Comparison of ENCODE assay signal across 8 cellular contexts in genomic region chr20:6769953-6770831, GRCh38. TPM values are rescaled to one million over a fixed set of nuclear protein-coding genes. Genes with fewer than 3 reads are reported as not detected.
DNase-seq lines count a peak whose midpoint lies in the region; ATAC-seq, FAIRE-seq and TF ChIP-seq lines count a peak whose summit lies in the region.

No MANE protein-coding gene starts in this region.

- no peaks in the 10 kb centered on the region for H3K36me3 ChIP-seq in neural cell (ENCODE audit: insufficient read depth, low read length)

- peak overlapping the region; percentile 40 for H3K4me2 ChIP-seq in neural cell (ENCODE audit: low read length)

- H3K27me3 Mint-ChIP-seq in glutamatergic neuron (ENCODE audit: unreplicated experiment), result peaks cover 10% of the 10 kb centered on the region

- H3K27me3 ChIP-seq in neural cell (ENCODE audit: insufficient read depth, low read depth, low read length), result peaks cover 39% of the 10 kb centered on the region

- no peak for FAIRE-seq in GM12891 (lab: Jason Lieb, UNC)

- no peak for TF ChIP-seq POLR2A in GM12891 (IDR thresholded peaks at IDR 0.05; ENCODE audit: low read depth, low read length)

- H4K20me1 ChIP-seq in neural cell (ENCODE audit: insufficient read depth), result peaks cover 4% of the 10 kb centered on the region

- H3K9me3 ChIP-seq in neural cell (ENCODE audit: low read length), result no peaks in the 10 kb centered on the region

- peaks cover 4% of the 10 kb centered on the region for H3K9me3 Mint-ChIP-seq in glutamatergic neuron (ENCODE audit: unreplicated experiment)

- H3K4me3 ChIP-seq in AG10803 (ENCODE audit: low read length), result peak overlapping the region; percentile 30
- peak overlapping the region; percentile 91 for H3K4me3 ChIP-seq in neural cell (ENCODE audit: low read length)

- H3K36me3 Mint-ChIP-seq in glutamatergic neuron (ENCODE audit: unreplicated experiment), result no peaks in the 10 kb centered on the region

- H3K9me2 ChIP-seq in neural cell (ENCODE audit: insufficient read depth, low read length), result no peaks in the 10 kb centered on the region

- no peaks in the 10 kb centered on the region for H3F3A ChIP-seq in neural cell (ENCODE audit: insufficient read depth, low read length, poor library complexity, severe bottlenecking)

- no peak overlapping the region for H3K9ac ChIP-seq in neural cell (ENCODE audit: low read length)

- DNase-seq in AG10803 (ENCODE audit: low read depth) (peak; percentile 8), RPMI7951 (ENCODE audit: low read depth) (peak; percentile 32), glutamatergic neuron (peak; percentile 36), T-helper 2 cell (no peak), GM12891 (ENCODE audit: insufficient read length, low spot score) (no peak), cerebellum (ENCODE audit: low spot score) (no peak)

- no peak for ATAC-seq in HG03139 (IDR thresholded peaks at IDR 0.05; ENCODE audit: unreplicated experiment)

- H3K4me1 Mint-ChIP-seq in glutamatergic neuron (ENCODE audit: low read depth, unreplicated experiment), result peaks cover 2% of the 10 kb centered on the region

- H2AFZ ChIP-seq in neural cell (ENCODE audit: low read depth, low read length), result no peak overlapping the region

- no peaks in the 10 kb centered on the region for H3K79me2 ChIP-seq in neural cell (replicated peaks; ENCODE audit: insufficient read depth, low read length)

- peak overlapping the region; percentile 76 for H3K4me3 Mint-ChIP-seq in glutamatergic neuron (ENCODE audit: unreplicated experiment)

- TF ChIP-seq RAD21 in neural cell (conservative IDR thresholded peaks at IDR 0.05), result no peak

- H3K27ac Mint-ChIP-seq in glutamatergic neuron (ENCODE audit: unreplicated experiment), result no peak overlapping the region

- no peak for TF ChIP-seq EP300 in neural cell (conservative IDR thresholded peaks at IDR 0.05; ENCODE audit: poor library complexity, severe bottlenecking)

- no peak overlapping the region for H3K27ac ChIP-seq in neural cell (ENCODE audit: low read length)

- TF ChIP-seq CTCF in AG10803 (conservative IDR thresholded peaks at IDR 0.05; ENCODE audit: low read length) (no peak), glutamatergic neuron (IDR thresholded peaks at IDR 0.05; ENCODE audit: partially characterized antibody, unreplicated experiment) (no peak), neural cell (IDR thresholded peaks at IDR 0.05; ENCODE audit: poor library complexity, severe bottlenecking) (no peak)

TF ChIP-seq in neural cell, 6 proteins besides CTCF, POLR2A, EP300 and RAD21:
- TF ChIP-seq SMC3 (conservative IDR thresholded peaks at IDR 0.05; ENCODE audit: poor library complexity) (no peak), REST (IDR thresholded peaks at IDR 0.05; ENCODE audit: borderline replicate concordance) (no peak), TAF1 (IDR thresholded peaks at IDR 0.05; ENCODE audit: low read depth) (no peak), MXI1 (conservative IDR thresholded peaks at IDR 0.05; ENCODE audit: poor library complexity, severe bottlenecking) (no peak), EZH2 (IDR thresholded peaks at IDR 0.05; ENCODE audit: borderline replicate concordance, insufficient read depth, low read length, poor library complexity, severe bottlenecking) (no peak), POLR2AphosphoS5 (IDR thresholded peaks at IDR 0.05) (no peak)

TF ChIP-seq in GM12891, 5 proteins besides CTCF, POLR2A, EP300 and RAD21:
- TF ChIP-seq POLR2AphosphoS5 (IDR thresholded peaks at IDR 0.05; ENCODE audit: low read depth, low read length) (no peak), SPI1 (IDR thresholded peaks at IDR 0.05; ENCODE audit: low read depth, low read length) (no peak), TAF1 (IDR thresholded peaks at IDR 0.05; ENCODE audit: low read depth, low read length) (no peak), POU2F2 (IDR thresholded peaks at IDR 0.05; ENCODE audit: low read depth, low read length) (no peak), PAX5 (IDR thresholded peaks at IDR 0.05; ENCODE audit: insufficient read depth, low read length, severe bottlenecking) (no peak)

RNA-seq across cellular contexts. Expression of gene BMP2, which starts 2.7 kb away (rescaled TPM):
- 0.84 and 0.88 TPM in 2 replicates for total RNA-seq in RPMI7951 (2014; rRNA removed; shearing (Covaris generic))
- 0.66 TPM for total RNA-seq in glutamatergic neuron (ENCODE audit: unreplicated experiment)
- polyA plus RNA-seq in neural cell, result 0.68 and 1.1 TPM in 2 replicates
- polyA minus RNA-seq in neural cell, result 3.7 and 4.5 TPM in 2 replicates
- polyA plus RNA-seq in GM12891 (2012; ENCODE audit: low read depth, missing spikeins), result not detected
- total RNA-seq in cerebellum, result 11.4 TPM

Comparison
In these comparisons a context has a peak if more than half of its experiments do, and no peak if none do; other contexts are left out.
1. DNase-seq: peak in AG10803 (single experiment), RPMI7951 (single experiment) and glutamatergic neuron (single experiment); none in T-helper 2 cell (0 of 5), GM12891 (single experiment) and cerebellum (single experiment).